ENCODE assay signal across 16 cellular contexts in the genomic region with DNA sequence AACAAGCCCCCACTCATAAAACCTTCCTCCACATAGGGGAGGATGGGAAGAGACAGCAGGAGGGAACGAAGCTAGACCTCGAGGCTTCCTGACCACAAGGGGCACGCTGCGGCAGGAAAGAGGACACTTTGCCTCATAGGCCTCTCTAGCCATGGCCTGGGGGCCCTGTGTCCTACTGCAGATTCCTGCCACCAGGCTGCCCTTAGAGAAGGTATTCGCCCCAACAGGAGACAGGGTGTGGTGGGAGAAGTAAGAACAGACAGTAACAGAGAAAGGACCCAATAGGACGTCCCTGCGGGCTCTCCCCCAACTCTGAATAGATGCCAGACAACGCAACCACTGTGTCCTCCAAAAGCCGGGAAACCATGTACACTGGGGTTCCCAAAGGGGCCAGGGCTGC. TPM values are rescaled to one million over a fixed set of nuclear protein-coding genes. Genes with fewer than 3 reads are reported as not detected.
DNase-seq lines count a peak whose midpoint lies in the region; ATAC-seq, FAIRE-seq and TF ChIP-seq lines count a peak whose summit lies in the region.
"Had no signal": no experiment of that assay in that cellular context is flagged by ENCODE, and none has a peak within 500 bp of the region (broad histone marks: within the 10 kb centered on the region; RNA-seq: fewer than 3 reads in every experiment).

No MANE protein-coding gene starts in this region.

- H3K27ac Mint-ChIP-seq in activated CD8-positive, alpha-beta memory T cell treated with anti-CD3 and anti-CD28 coated beads, Interleukin-2, amount 10 ng/mL, durations not matched to agents 7 days and 5 days = no peak overlapping the region

- H3K27me3 Mint-ChIP-seq in activated CD8-positive, alpha-beta memory T cell treated with anti-CD3 and anti-CD28 coated beads, Interleukin-2, amount 10 ng/mL, durations not matched to agents 7 days and 5 days = peaks cover 7% of the 10 kb centered on the region

- 79 to 85% methylated on average over 9 of the region's 9 CpGs for WGBS in sigmoid colon, 2 donors

- TF ChIP-seq POLR2A in sigmoid colon (IDR thresholded peaks at IDR 0.05) = no peak

- peak; percentile 6 for DNase-seq in ELR (ENCODE audit: low read depth)
- DNase-seq in coronary artery (ENCODE audit: low spot score) = no peak
- DNase-seq in left kidney (ENCODE audit: low read depth, low spot score) = peak; percentile 48
- no peak for DNase-seq in sigmoid colon
- no peak for DNase-seq in NCI-H345 (lab: John Stamatoyannopoulos, UW)
- DNase-seq in dermis blood vessel endothelial cell = no peak
- no peak for DNase-seq in GM19239 (ENCODE audit: insufficient read length, low spot score)
- no peak for DNase-seq in activated CD8-positive, alpha-beta memory T cell treated with anti-CD3 and anti-CD28 coated beads, Interleukin-2, amount 10 ng/mL, durations not matched to agents 7 days and 5 days
- DNase-seq: activated CD8-positive, alpha-beta memory T cell treated with anti-CD3 and anti-CD28 coated beads for 24 hours; activated gamma-delta T cell; Calu3; central memory CD4-positive, alpha-beta T cell; NK-92 treated with Interleukin-12 subunit alpha and Interleukin-12 subunit beta, amount 100 ng/mL, for 24 hours had no signal

- H3K27ac ChIP-seq in coronary artery (peak overlapping the region; percentile 88 to 92), sigmoid colon (peak overlapping the region; percentile 87 to 93 (median 91))

- intact Hi-C loops in sigmoid colon (cut with DNase I) = no loop called here

- no peaks in the 10 kb centered on the region for H3K27me3 ChIP-seq in sigmoid colon

- no peak for TF ChIP-seq EP300 in sigmoid colon (IDR thresholded peaks at IDR 0.05)

- no peak overlapping the region for H3K4me3 Mint-ChIP-seq in activated CD8-positive, alpha-beta memory T cell treated with anti-CD3 and anti-CD28 coated beads, Interleukin-2, amount 10 ng/mL, durations not matched to agents 7 days and 5 days

- no peaks in the 10 kb centered on the region for H3K36me3 Mint-ChIP-seq in activated CD8-positive, alpha-beta memory T cell treated with anti-CD3 and anti-CD28 coated beads, Interleukin-2, amount 10 ng/mL, durations not matched to agents 7 days and 5 days

- no peak for ATAC-seq in activated CD8-positive, alpha-beta memory T cell treated with anti-CD3 and anti-CD28 coated beads, Interleukin-2, amount 10 ng/mL, durations not matched to agents 7 days and 5 days
- ATAC-seq: esophagus mucosa had no signal

- no peaks in the 10 kb centered on the region for H3K4me1 Mint-ChIP-seq in activated CD8-positive, alpha-beta memory T cell treated with anti-CD3 and anti-CD28 coated beads, Interleukin-2, amount 10 ng/mL, durations not matched to agents 7 days and 5 days

- CTCF ChIA-PET in activated CD8-positive, alpha-beta memory T cell treated with anti-CD3 and anti-CD28 coated beads, Interleukin-2, amount 10 ng/mL, durations not matched to agents 7 days and 5 days (lab: Charles Lee) = no interaction called here

- no peaks in the 10 kb centered on the region for H3K9me3 Mint-ChIP-seq in activated CD8-positive, alpha-beta memory T cell treated with anti-CD3 and anti-CD28 coated beads, Interleukin-2, amount 10 ng/mL, durations not matched to agents 7 days and 5 days (ENCODE audit: low read depth)

- H3K36me3 ChIP-seq in sigmoid colon = no peaks in the 10 kb centered on the region

- TF ChIP-seq CTCF in coronary artery (IDR thresholded peaks at IDR 0.05) (no peak), sigmoid colon (IDR thresholded peaks at IDR 0.05) (peak in 3 of 4 experiments; percentile 4 to 42 (median 31))

- H3K9me3 ChIP-seq in sigmoid colon = no peaks in the 10 kb centered on the region

- peaks cover 0 to 91% (median 86%) of the 10 kb centered on the region in 4 donors for H3K4me1 ChIP-seq in sigmoid colon

- H3K4me3 ChIP-seq in coronary artery (peak overlapping the region; percentile 51), sigmoid colon (peak overlapping the region in 1 of 4 donors; percentile 31)

- no peak for FAIRE-seq in GM19239 (lab: Jason Lieb, UNC)
- FAIRE-seq: HTR-8/SVneo, TTC549 had no signal

RNA-seq across cellular contexts. Expression of a gene that starts 36.8 kb away (rescaled TPM):
- total RNA-seq in sigmoid colon (10 to 100 TPM; 39.5 to 84.4 (median 62.2) TPM), dermis blood vessel endothelial cell (0.17 and 1.3 TPM in 2 replicates)
- 1 to 10 TPM; 1.4 to 9.9 (median 5.4) TPM for polyA plus RNA-seq in sigmoid colon
- total RNA-seq in activated CD8-positive, alpha-beta memory T cell treated with anti-CD3 and anti-CD28 coated beads, Interleukin-2, amount 10 ng/mL, durations not matched to agents 7 days and 5 days = not detected

Comparison
In these comparisons a context has a peak if more than half of its experiments do, and no peak if none do; other contexts are left out.
1. DNase-seq: peak in ELR (single experiment) and left kidney (single experiment); none in coronary artery (single experiment), sigmoid colon (single experiment), NCI-H345 (single experiment), dermis blood vessel endothelial cell (single experiment), GM19239 (single experiment) and activated CD8-positive, alpha-beta memory T cell treated with anti-CD3 and anti-CD28 coated beads, Interleukin-2, amount 10 ng/mL, durations not matched to agents 7 days and 5 days (single experiment).
2. RNA of a gene that starts 36.8 kb away (total RNA-seq): 39.5 to 84.4 TPM in sigmoid colon; 0.17 to 1.3 TPM in dermis blood vessel endothelial cell and not detected in activated CD8-positive, alpha-beta memory T cell treated with anti-CD3 and anti-CD28 coated beads, Interleukin-2, amount 10 ng/mL, durations not matched to agents 7 days and 5 days; every median in the first group is over 10 times any median in the second.